In the genomic region with DNA sequence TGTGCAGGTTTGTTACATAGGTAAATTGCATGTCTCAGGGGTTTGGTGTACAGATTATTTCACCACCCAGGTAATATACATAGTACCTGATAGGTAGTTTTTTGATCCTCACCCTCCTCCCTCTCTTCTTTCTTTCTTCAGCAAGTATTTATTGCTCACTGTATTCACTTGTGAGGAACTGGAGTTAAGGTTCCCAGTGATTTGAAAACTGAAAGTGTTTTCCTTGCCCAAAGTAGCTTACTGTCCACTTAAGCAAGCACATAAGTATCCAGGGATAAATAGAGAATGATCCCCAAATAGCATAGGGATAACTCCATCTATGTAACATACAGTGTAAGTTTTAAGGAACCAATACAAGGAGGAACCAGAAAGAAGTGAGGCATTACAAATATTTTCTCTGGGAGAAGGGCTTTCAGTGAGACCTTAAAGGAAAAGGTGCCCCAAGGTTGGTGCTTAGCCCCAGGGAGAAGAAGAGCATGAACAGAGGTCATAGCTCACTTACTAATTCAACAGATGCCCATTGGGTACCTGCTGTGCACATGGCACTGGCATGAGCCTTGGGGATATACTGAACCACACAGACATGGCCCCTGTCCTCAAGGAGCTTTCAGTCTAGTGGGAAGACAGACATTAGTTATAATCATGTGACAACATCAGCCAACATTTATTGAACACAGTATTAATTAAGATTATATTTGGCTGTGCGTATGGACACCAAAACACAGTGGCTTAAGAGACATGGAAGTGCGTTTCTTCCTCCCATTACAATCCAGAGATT, we compare ENCODE assay signal across 13 cellular contexts. TPM values are rescaled to one million over a fixed set of nuclear protein-coding genes. Genes with fewer than 3 reads are reported as not detected.
DNase-seq lines count a peak whose midpoint lies in the region; ATAC-seq, FAIRE-seq and TF ChIP-seq lines count a peak whose summit lies in the region.
"Had no signal": no experiment of that assay in that cellular context is flagged by ENCODE, and none has a peak within 500 bp of the region (broad histone marks: within the 10 kb centered on the region; RNA-seq: fewer than 3 reads in every experiment).

No MANE protein-coding gene starts in this region.

- BruUV-seq in Calu3 (replicated peaks; lab: Mats Ljungman, UMichigan) (no TSS peak), K562 (replicated peaks; lab: Mats Ljungman, UMichigan) (no TSS peak)

- CTCF ChIA-PET in Calu3 (lab: Charles Lee) (interaction anchor here (0.7 to 1.0 kb wide), 4 partner anchors 14 to 53 kb away, joined by 3 to 5 read pairs (median 3); no protein-coding TSS in a partner anchor), K562 (lab: Yijun Ruan, JAX; ENCODE audit: low intra/inter-chr PET ratio) (no interaction called here)

- H3K4me3 ChIP-seq in K562 (no peak overlapping the region), right cardiac atrium (ENCODE audit: low read length) (no peak overlapping the region), skeletal muscle satellite cell (ENCODE audit: low read length) (no peak overlapping the region)

- TF ChIP-seq RAD21 in K562 (CRISPR knock-in tag; conservative IDR thresholded peaks at IDR 0.05 in 1 of 2, IDR thresholded peaks at IDR 0.05 in 1 of 2), result no peak

- peak overlapping the region; percentile 7 for H3K4me3 Mint-ChIP-seq in Calu3 (ENCODE audit: low read depth, unreplicated experiment)
- H3K4me3 Mint-ChIP-seq: memory B cell had no signal

- H3K9ac ChIP-seq in K562 (ENCODE audit: insufficient read depth in 1 of 2, low read depth in 2 of 2, low read length in 2 of 2) (no peak overlapping the region), skeletal muscle satellite cell (ENCODE audit: low read depth, low read length) (peak overlapping the region; percentile 73)

- H3K36me3 Mint-ChIP-seq in Calu3 (ENCODE audit: insufficient read depth, unreplicated experiment), result no peaks in the 10 kb centered on the region
- H3K36me3 Mint-ChIP-seq: CD14-positive monocyte had no signal

- H3K27ac ChIP-seq in K562 (ENCODE audit: extremely low read depth, low read depth, low read length) (peak overlapping the region; percentile 60; the same call in 1 of the 3 replicates), right cardiac atrium (ENCODE audit: low read length) (peak overlapping the region; percentile 97)
- H3K27ac ChIP-seq: VCaP had no signal

- intact Hi-C loops in Calu3 (cut with micrococcal nuclease; ENCODE audit: unreplicated experiment), result no loop called here
- intact Hi-C loops in K562 (cut with micrococcal nuclease), result no loop called here
- intact Hi-C loops in right cardiac atrium (cut with DNase I), result loop anchor here in 2 of 4 donors (5.0 kb wide), 1 partner anchor 91 kb away; no protein-coding TSS in a partner anchor

- POLR2A ChIA-PET in K562 (lab: Yijun Ruan, JAX), result interaction anchor here (0.6 to 1.4 kb wide), 5 partner anchors 16 to 423 kb away, joined by 3 to 5 read pairs (median 3); partner anchors contain the start of gene KPNB1

- H3K36me3 ChIP-seq in K562 (ENCODE audit: control insufficient read depth, insufficient read depth, low read length) (peaks cover 34% of the 10 kb centered on the region), skeletal muscle satellite cell (ENCODE audit: insufficient read depth, low read length) (no peaks in the 10 kb centered on the region)

- H3K4me1 Mint-ChIP-seq in Calu3 (ENCODE audit: low read depth, unreplicated experiment), result peaks cover 60% of the 10 kb centered on the region

- H3K9me3 Mint-ChIP-seq in Calu3 (ENCODE audit: low read depth, unreplicated experiment), result peaks cover 2% of the 10 kb centered on the region

- no peaks in the 10 kb centered on the region for H3K9me1 ChIP-seq in K562 (ENCODE audit: control insufficient read depth, insufficient read depth, low read length)

- peak overlapping the region; percentile 55 for H3K27ac Mint-ChIP-seq in Calu3 (ENCODE audit: unreplicated experiment)
- H3K27ac Mint-ChIP-seq: memory B cell had no signal

- no peaks in the 10 kb centered on the region for H3K79me2 ChIP-seq in K562 (ENCODE audit: control insufficient read depth, insufficient read depth, low read length)

- no peaks in the 10 kb centered on the region for H4K20me1 ChIP-seq in K562 (replicated peaks; ENCODE audit: control insufficient read depth, insufficient read depth, low read length)

- TF ChIP-seq EP300 in K562 (IDR thresholded peaks at IDR 0.05; ENCODE audit: low read length), result no peak

- WGBS in K562 (ENCODE audit: insufficient coverage, low coverage, missing lambda C conversion rate), result 94% methylated on average over 2 of the region's 2 CpGs
- WGBS in right cardiac atrium, result 80% methylated on average over 2 of the region's 2 CpGs

- H3K4me2 ChIP-seq in K562 (ENCODE audit: insufficient read depth, low read length) (no peak overlapping the region), skeletal muscle satellite cell (ENCODE audit: low read length) (peak overlapping the region; percentile 61)

- in situ Hi-C loops in K562 (cut with MboI), result loop anchor here (10.0 kb wide), 1 partner anchor 389 kb away; no protein-coding TSS in a partner anchor

- DNase-seq in Calu3, result no peak
- DNase-seq in K562 (ENCODE audit: extremely low read depth in 1 of 4, low spot score in 3 of 4), result no peak
- DNase-seq in right cardiac atrium, result no peak
- no peak for DNase-seq in MV-4-11 (lab: John Stamatoyannopoulos, UW)
- DNase-seq: NCI-H1105 treated with DMSO at 0.1 percent for 48 hours, NCI-H510A treated with DMSO at 0.1 percent for 48 hours had no signal

- TF ChIP-seq CTCF in Calu3 (IDR thresholded peaks at IDR 0.05; ENCODE audit: unreplicated experiment), result no peak
- TF ChIP-seq CTCF in K562 (IDR thresholded peaks at IDR 0.05 in 2 of 3, conservative IDR thresholded peaks at IDR 0.05 in 1 of 3; ENCODE audit: insufficient read depth in 2 of 3, low read depth in 1 of 3, low read length in 3 of 3), result no peak

- H3K27me3 ChIP-seq in K562 (ENCODE audit: control insufficient read depth in 2 of 2, insufficient read depth in 2 of 2, low read length in 2 of 2), result no peaks in the 10 kb centered on the region
- H3K27me3 ChIP-seq in right cardiac atrium (ENCODE audit: control insufficient read depth, insufficient read depth), result no peaks in the 10 kb centered on the region
- no peaks in the 10 kb centered on the region for H3K27me3 ChIP-seq in skeletal muscle satellite cell (ENCODE audit: control insufficient read depth, insufficient read depth, low read length)

- peaks cover 12 to 24% of the 10 kb centered on the region in 2 experiments; a peak in 4 of 5 replicates for H3K4me1 ChIP-seq in K562 (replicated peaks in 1 of 2; ENCODE audit: control insufficient read depth in 2 of 2, insufficient read depth in 2 of 2, low read length in 2 of 2)
- peaks cover 14% of the 10 kb centered on the region for H3K4me1 ChIP-seq in right cardiac atrium (ENCODE audit: control insufficient read depth, insufficient read depth, low read length)
- peaks cover 40% of the 10 kb centered on the region for H3K4me1 ChIP-seq in skeletal muscle satellite cell (ENCODE audit: control insufficient read depth, insufficient read depth, low read length)

- ATAC-seq in K562 (no peak), right cardiac atrium (peak; percentile 2), HG03442 (IDR thresholded peaks at IDR 0.05; ENCODE audit: unreplicated experiment) (no peak), GM18520 (IDR thresholded peaks at IDR 0.05; ENCODE audit: unreplicated experiment) (no peak), GM21447 (IDR thresholded peaks at IDR 0.05; ENCODE audit: unreplicated experiment) (no peak)

- FAIRE-seq in K562 (lab: Jason Lieb, UNC), result no peak

- H3K9me3 ChIP-seq in K562 (replicated peaks; ENCODE audit: control insufficient read depth, insufficient read depth, low read depth, low read length) (peaks cover 24% of the 10 kb centered on the region), right cardiac atrium (ENCODE audit: control insufficient read depth, low read length) (no peaks in the 10 kb centered on the region), skeletal muscle satellite cell (replicated peaks; ENCODE audit: low read length) (no peaks in the 10 kb centered on the region)

- no peak for TF ChIP-seq POLR2A in K562 (conservative IDR thresholded peaks at IDR 0.05)

- H2AFZ ChIP-seq in K562 (ENCODE audit: low read depth, low read length), result no peak overlapping the region

- no peaks in the 10 kb centered on the region for H3K27me3 Mint-ChIP-seq in Calu3 (ENCODE audit: unreplicated experiment)

RNA-seq across cellular contexts. Expression of gene MYL4, which starts 17.0 kb away (rescaled TPM):
- total RNA-seq in Calu3 (2022) (not detected in 2 replicates), K562 (2014; rRNA removed) (170 and 213 TPM in 2 replicates), K562 (2014; rRNA removed; fragmentation: Illumina TruSeq; extraction: Trizol) (83.5 and 117 TPM in 2 replicates), K562 (2015; rRNA removed; fragmentation: Illumina TruSeq; extraction: Trizol) (149 TPM in 2 replicates), K562 (2021) (177 and 183 TPM in 2 replicates), right cardiac atrium (1,000 to 10,000 TPM; 3,878 to 6,276 (median 5,738) TPM)
- 69.7 and 135 TPM in 2 replicates for total RNA-seq in K562 (2011; cell fraction: chromatin; rRNA removed; ENCODE audit: low replicate concordance)
- 127 and 133 TPM in 2 replicates for total RNA-seq in K562 (2011; cell fraction: nucleolus; rRNA removed)
- 109 and 110 TPM in 2 replicates for total RNA-seq in K562 (2011; cell fraction: nucleoplasm; rRNA removed)
- polyA plus RNA-seq in K562 (2011; rRNA removed) (221 and 324 TPM in 2 replicates), K562 (2014; fragmentation: Illumina TruSeq; extraction: Trizol) (252 and 284 TPM in 2 replicates), K562 (2014; fragmentation: Nextera tagmentation; extraction: Ambion mirVana) (100 to 1,000 TPM; 287 to 423 TPM), K562 (2014; rRNA removed) (319 and 378 TPM in 2 replicates), right cardiac atrium (10,368 TPM)
- 287 and 309 TPM in 2 replicates for polyA plus RNA-seq in K562 (2011; cell fraction: cytosol; rRNA removed)
- polyA plus RNA-seq in K562 (2011; cell fraction: nucleus; rRNA removed), result 346 and 397 TPM in 2 replicates
- polyA plus RNA-seq in K562 (2012), result 170 and 179 TPM in 2 replicates
- 90.7 and 106 TPM in 2 replicates for polyA minus RNA-seq in K562 (2011; rRNA and poly(A)+ RNA removed)
- polyA minus RNA-seq in K562 (2011; cell fraction: cytosol; rRNA and poly(A)+ RNA removed), result 34.9 and 40.8 TPM in 2 replicates
- 29.5 and 45.3 TPM in 2 replicates for polyA minus RNA-seq in K562 (2011; cell fraction: nucleus; rRNA and poly(A)+ RNA removed)
- 21.4 TPM in 1 of 2 replicates, not detected in the other for total RNA-seq in skeletal muscle satellite cell (2012; rRNA removed)
- polyA plus RNA-seq: CD14-positive monocyte had no signal

RNA-seq across cellular contexts. Expression of gene ITGB3, which starts 27.5 kb away (rescaled TPM):
- 0.68 TPM in 1 of 2 replicates, not detected in the other for total RNA-seq in Calu3 (2022)
- 3.2 and 6.2 TPM in 2 replicates for total RNA-seq in K562 (2011; cell fraction: chromatin; rRNA removed; ENCODE audit: low replicate concordance)
- 2.8 and 4.7 TPM in 2 replicates for total RNA-seq in K562 (2011; cell fraction: nucleolus; rRNA removed)
- 3.4 and 4.4 TPM in 2 replicates for total RNA-seq in K562 (2011; cell fraction: nucleoplasm; rRNA removed)
- 0.45 and 0.54 TPM in 2 replicates for total RNA-seq in K562 (2014; rRNA removed)
- 0.47 and 0.99 TPM in 2 replicates for total RNA-seq in K562 (2014; rRNA removed; fragmentation: Illumina TruSeq; extraction: Trizol)
- 0.30 and 0.62 TPM in 2 replicates for total RNA-seq in K562 (2015; rRNA removed; fragmentation: Illumina TruSeq; extraction: Trizol)
- total RNA-seq in K562 (2021), result 0.84 and 0.92 TPM in 2 replicates
- 1.1 and 2.6 TPM in 2 replicates for polyA plus RNA-seq in K562 (2011; rRNA removed)
- 1.0 and 1.9 TPM in 2 replicates for polyA plus RNA-seq in K562 (2011; cell fraction: cytosol; rRNA removed)
- polyA plus RNA-seq in K562 (2011; cell fraction: nucleus; rRNA removed), result 0.95 and 3.2 TPM in 2 replicates
- polyA plus RNA-seq in K562 (2012), result 0.73 and 1.0 TPM in 2 replicates
- 0.60 and 0.62 TPM in 2 replicates for polyA plus RNA-seq in K562 (2014; fragmentation: Illumina TruSeq; extraction: Trizol)
- under 1 TPM in 1 of 2 experiments, not detected in 1; 0.08 TPM for polyA plus RNA-seq in K562 (2014; fragmentation: Nextera tagmentation; extraction: Ambion mirVana)
- polyA plus RNA-seq in K562 (2014; rRNA removed), result 0.32 and 0.62 TPM in 2 replicates
- polyA minus RNA-seq in K562 (2011; rRNA and poly(A)+ RNA removed), result 1.8 and 6.9 TPM in 2 replicates
- polyA minus RNA-seq in K562 (2011; cell fraction: cytosol; rRNA and poly(A)+ RNA removed), result 0.64 and 3.1 TPM in 2 replicates
- polyA minus RNA-seq in K562 (2011; cell fraction: nucleus; rRNA and poly(A)+ RNA removed), result 1.2 and 1.6 TPM in 2 replicates
- 10 to 100 TPM in 1 of 4 donors, 1 to 10 TPM in 3; 5.0 to 11.9 (median 6.5) TPM for total RNA-seq in right cardiac atrium
- 2.3 TPM for polyA plus RNA-seq in right cardiac atrium
- 71.7 and 83.9 TPM in 2 replicates for total RNA-seq in skeletal muscle satellite cell (2012; rRNA removed)

RNA-seq across cellular contexts. Expression of gene CDC27, which starts 37.0 kb away (rescaled TPM):
- total RNA-seq in Calu3 (2022) (132 and 133 TPM in 2 replicates), K562 (2014; rRNA removed) (79.5 and 81.0 TPM in 2 replicates), K562 (2014; rRNA removed; fragmentation: Illumina TruSeq; extraction: Trizol) (102 and 118 TPM in 2 replicates), K562 (2015; rRNA removed; fragmentation: Illumina TruSeq; extraction: Trizol) (83.0 and 94.1 TPM in 2 replicates), K562 (2021) (117 and 119 TPM in 2 replicates), right cardiac atrium (10 to 100 TPM; 74.2 to 87.0 (median 82.3) TPM)
- total RNA-seq in K562 (2011; cell fraction: chromatin; rRNA removed; ENCODE audit: low replicate concordance), result 143 and 304 TPM in 2 replicates
- 50.0 and 59.6 TPM in 2 replicates for total RNA-seq in K562 (2011; cell fraction: nucleolus; rRNA removed)
- total RNA-seq in K562 (2011; cell fraction: nucleoplasm; rRNA removed), result 94.1 and 102 TPM in 2 replicates
- polyA plus RNA-seq in K562 (2011; rRNA removed) (119 and 155 TPM in 2 replicates), K562 (2014; fragmentation: Illumina TruSeq; extraction: Trizol) (94.1 and 104 TPM in 2 replicates), K562 (2014; fragmentation: Nextera tagmentation; extraction: Ambion mirVana) (10 to 100 TPM; 28.6 to 34.5 TPM), K562 (2014; rRNA removed) (41.9 and 48.3 TPM in 2 replicates), right cardiac atrium (15.2 TPM)
- polyA plus RNA-seq in K562 (2011; cell fraction: cytosol; rRNA removed), result 67.7 and 77.1 TPM in 2 replicates
- 118 and 164 TPM in 2 replicates for polyA plus RNA-seq in K562 (2011; cell fraction: nucleus; rRNA removed)
- 36.5 and 85.2 TPM in 2 replicates for polyA plus RNA-seq in K562 (2012)
- 353 and 364 TPM in 2 replicates for polyA minus RNA-seq in K562 (2011; rRNA and poly(A)+ RNA removed)
- 95.5 and 126 TPM in 2 replicates for polyA minus RNA-seq in K562 (2011; cell fraction: cytosol; rRNA and poly(A)+ RNA removed)
- polyA minus RNA-seq in K562 (2011; cell fraction: nucleus; rRNA and poly(A)+ RNA removed), result 34.6 and 86.0 TPM in 2 replicates
- 70.5 and 71.4 TPM in 2 replicates for total RNA-seq in skeletal muscle satellite cell (2012; rRNA removed)

Comparison
In these comparisons a context has a peak if more than half of its experiments do, and no peak if none do; other contexts are left out.
1. ATAC-seq: peak in right cardiac atrium (2 of 2); none in K562 (single experiment), HG03442 (single experiment), GM18520 (single experiment) and GM21447 (single experiment).
2. RNA of gene MYL4, which starts 17.0 kb away (total RNA-seq): 3,878 to 6,276 TPM in right cardiac atrium and 69.7 to 213 TPM in K562; not detected in Calu3; every median in the first group is over 10 times any median in the second.